Comparison of ENCODE assay signal across 18 cellular contexts in genomic region chr5:99130081-99130480, GRCh38.
"Had no signal": no experiment of that assay in that cellular context is flagged by ENCODE, and none has a peak within 500 bp of the region (broad histone marks: within the 10 kb centered on the region; RNA-seq: fewer than 3 reads in every experiment).

No MANE protein-coding gene starts in this region.

- H3K36me3 ChIP-seq: adrenal gland, gastroesophageal sphincter, heart right ventricle, pancreas had no signal

- H3K4me1 Mint-ChIP-seq: activated naive CD4-positive, alpha-beta T cell treated with anti-CD3 and anti-CD28 coated beads, Interleukin-2, amount 50 U/mL, for 24 hours; naive B cell had no signal

- H3K27me3 ChIP-seq: adrenal gland, gastroesophageal sphincter, heart right ventricle, pancreas had no signal

- H3K4me1 ChIP-seq: adrenal gland, gastroesophageal sphincter, heart right ventricle, pancreas had no signal

- H3K27ac Mint-ChIP-seq: activated naive CD4-positive, alpha-beta T cell treated with anti-CD3 and anti-CD28 coated beads, Interleukin-2, amount 50 U/mL, for 24 hours; activated T-cell treated with anti-CD3 and anti-CD28 coated beads, Interleukin-2, amount 50 U/mL, for 24 hours; naive B cell had no signal

- FAIRE-seq: pancreas, urothelium cell line had no signal

- H3K27ac ChIP-seq: adrenal gland, dorsolateral prefrontal cortex, gastroesophageal sphincter, heart right ventricle, pancreas had no signal

- H3K4me3 Mint-ChIP-seq: activated naive CD4-positive, alpha-beta T cell treated with anti-CD3 and anti-CD28 coated beads, Interleukin-2, amount 50 U/mL, for 24 hours; activated T-cell treated with anti-CD3 and anti-CD28 coated beads, Interleukin-2, amount 50 U/mL, for 24 hours; naive B cell had no signal

- ATAC-seq: gastroesophageal sphincter, heart right ventricle, left lobe of liver, pancreas had no signal

- H3K9me3 ChIP-seq: adrenal gland, gastroesophageal sphincter, heart right ventricle, pancreas had no signal

- DNase-seq: activated CD4-positive, alpha-beta T cell treated with anti-CD3 and anti-CD28 coated beads for 1 hour; activated CD4-positive, alpha-beta T cell treated with anti-CD3 and anti-CD28 coated beads, Interleukin-2, amount 50 U/mL, for 4 hours; activated effector memory CD4-positive, alpha-beta T cell treated with Interleukin-2 at 50 U/mL for 16 hours; activated T-cell treated with anti-CD3 and anti-CD28 coated beads, Interleukin-2, amount 50 U/mL, for 24 hours; adrenal gland; dorsolateral prefrontal cortex; heart right ventricle; islet precursor cell; mammary epithelial cell; naive B cell; pancreas; stimulated activated CD4-positive, alpha-beta T cell treated with anti-CD3 and anti-CD28 coated beads, Interleukin-12 subunit alpha, Interleukin-12 subunit beta, amount 100 ng/mL, for 4 hours; stimulated activated CD4-positive, alpha-beta T cell treated with anti-CD3 and anti-CD28 coated beads, Interleukin-2, amount 100 ng/mL, for 24 hours; T1000 had no signal

- H3K36me3 Mint-ChIP-seq: activated naive CD4-positive, alpha-beta T cell treated with anti-CD3 and anti-CD28 coated beads, Interleukin-2, amount 50 U/mL, for 24 hours; naive B cell had no signal

- H3K4me3 ChIP-seq: adrenal gland, dorsolateral prefrontal cortex, gastroesophageal sphincter, heart right ventricle, pancreas had no signal

- H3K27me3 Mint-ChIP-seq: activated T-cell treated with anti-CD3 and anti-CD28 coated beads, Interleukin-2, amount 50 U/mL, for 24 hours had no signal

- H3K9me3 Mint-ChIP-seq: activated naive CD4-positive, alpha-beta T cell treated with anti-CD3 and anti-CD28 coated beads, Interleukin-2, amount 50 U/mL, for 24 hours; activated T-cell treated with anti-CD3 and anti-CD28 coated beads, Interleukin-2, amount 50 U/mL, for 24 hours; naive B cell had no signal
